In genomic region chr2:119333833-119334232, GRCh38 we compare ENCODE assay signal across 26 cellular contexts.
"Had no signal": no experiment of that assay in that cellular context is flagged by ENCODE, and none has a peak within 500 bp of the region (broad histone marks: within the 10 kb centered on the region; RNA-seq: fewer than 3 reads in every experiment).

No MANE protein-coding gene starts in this region.

- H3K27ac ChIP-seq: colonic mucosa, coronary artery, dorsolateral prefrontal cortex, epithelial cell of prostate, esophagus muscularis mucosa, esophagus squamous epithelium, foreskin keratinocyte, gastrocnemius medialis, gastroesophageal sphincter, heart left ventricle, heart right ventricle had no signal

- H3K36me3 ChIP-seq: colonic mucosa had no signal

- H3K27me3 ChIP-seq: colonic mucosa, dorsolateral prefrontal cortex, esophagus muscularis mucosa, esophagus squamous epithelium, foreskin keratinocyte, gastrocnemius medialis, gastroesophageal sphincter, heart left ventricle, heart right ventricle had no signal

- H3K9me3 ChIP-seq: colonic mucosa, esophagus muscularis mucosa, esophagus squamous epithelium, gastrocnemius medialis, gastroesophageal sphincter, heart left ventricle, heart right ventricle had no signal

- H3K4me3 ChIP-seq: colonic mucosa, coronary artery, dorsolateral prefrontal cortex, esophagus muscularis mucosa, esophagus squamous epithelium, gastrocnemius medialis, gastroesophageal sphincter, heart left ventricle, heart right ventricle had no signal

- ATAC-seq: effector memory CD8-positive, alpha-beta T cell; foreskin keratinocyte; gastrocnemius medialis; gastroesophageal sphincter; heart left ventricle; heart right ventricle had no signal

- FAIRE-seq: colon, endometrium, endothelial cell of umbilical vein, frontal cortex had no signal

- DNase-seq: colonic mucosa; cortex of kidney; dermis blood vessel endothelial cell; dorsolateral prefrontal cortex; effector CD4-positive, alpha-beta T cell; effector CD8-positive, alpha-beta T cell; effector memory CD4-positive, alpha-beta T cell; effector memory CD8-positive, alpha-beta T cell; endodermal cell; esophagus squamous epithelium; foreskin fibroblast; foreskin keratinocyte; foreskin melanocyte; gastrocnemius medialis; glutamatergic neuron; head of caudate nucleus; heart left ventricle; heart right ventricle had no signal

- H3K4me1 ChIP-seq: colonic mucosa, esophagus muscularis mucosa, esophagus squamous epithelium, foreskin keratinocyte, gastroesophageal sphincter had no signal
